Comparison of ENCODE assay signal across 20 cellular contexts in genomic region chr7:50481867-50482266, GRCh38. TPM values are rescaled to one million over a fixed set of nuclear protein-coding genes. Genes with fewer than 3 reads are reported as not detected.
DNase-seq lines count a peak whose midpoint lies in the region; ATAC-seq, FAIRE-seq and TF ChIP-seq lines count a peak whose summit lies in the region.
"Had no signal": no experiment of that assay in that cellular context is flagged by ENCODE, and none has a peak within 500 bp of the region (broad histone marks: within the 10 kb centered on the region; RNA-seq: fewer than 3 reads in every experiment).

No MANE protein-coding gene starts in this region.

- H4K5ac ChIP-seq in H1 (ENCODE audit: insufficient read length, low read depth, low read length) = no peak overlapping the region

- H4K91ac ChIP-seq in H1 (replicated peaks; ENCODE audit: insufficient read length, low read length) = no peak overlapping the region

- no peak overlapping the region for H3K4me3 Mint-ChIP-seq in activated CD4-positive, alpha-beta T cell treated with anti-CD3 and anti-CD28 coated beads, Interleukin-2, amount 10 ng/mL, durations not matched to agents 24 days and 14 days
- H3K4me3 Mint-ChIP-seq in activated CD4-positive, alpha-beta T cell treated with anti-CD3 and anti-CD28 coated beads, Interleukin-2, amount 10 ng/mL, durations not matched to agents 7 days and 5 days = no peak overlapping the region
- H3K4me3 Mint-ChIP-seq: activated CD4-positive, alpha-beta memory T cell treated with anti-CD3 and anti-CD28 coated beads, Interleukin-2, amount 10 ng/mL, durations not matched to agents 7 days and 5 days; activated naive CD8-positive, alpha-beta T cell treated with anti-CD3 and anti-CD28 coated beads, Interleukin-2, amount 10 ng/mL, durations not matched to agents 7 days and 5 days; stimulated activated effector memory CD8-positive, alpha-beta T cell treated with anti-CD3 and anti-CD28 coated beads, Interleukin-12 subunit alpha, Interleukin-12 subunit beta, amount 100 ng/mL, for 72 hours had no signal

- H3K27me3 ChIP-seq in H1 (replicated peaks in 1 of 4; ENCODE audit: control insufficient read depth in 3 of 4, extremely low read depth in 1 of 4, insufficient read depth in 3 of 4, low read length in 3 of 4) (no peaks in the 10 kb centered on the region), spleen (replicated peaks in 1 of 7) (no peaks in the 10 kb centered on the region)

- H3K23ac ChIP-seq in H1 (ENCODE audit: insufficient read length) = no peak overlapping the region

- no peaks in the 10 kb centered on the region for H3K79me1 ChIP-seq in H1 (ENCODE audit: low read depth, low read length)

- no peak overlapping the region for H3K27ac ChIP-seq in H1 (ENCODE audit: low read depth, low read length)
- no peak overlapping the region for H3K27ac ChIP-seq in spleen

- no peak for TF ChIP-seq RAD21 in H1 (IDR thresholded peaks at IDR 0.05 in 1 of 2, conservative IDR thresholded peaks at IDR 0.05 in 1 of 2; ENCODE audit: low read depth in 2 of 2, low read length in 2 of 2)

- no peak overlapping the region for H4K8ac ChIP-seq in H1 (ENCODE audit: extremely low read depth, insufficient read depth, low read length)

- H3K4ac ChIP-seq in H1 (replicated peaks; ENCODE audit: insufficient read length, low read depth, low read length) = no peak overlapping the region

- peak; percentile 48 for DNase-seq in activated CD4-positive, alpha-beta T cell treated with anti-CD3 and anti-CD28 coated beads, Interleukin-2, amount 10 ng/mL, durations not matched to agents 24 days and 14 days
- DNase-seq in activated CD4-positive, alpha-beta T cell treated with anti-CD3 and anti-CD28 coated beads, Interleukin-2, amount 10 ng/mL, durations not matched to agents 7 days and 5 days = no peak
- DNase-seq in LNCaP clone FGC (ENCODE audit: low read depth) (no peak), H1 (ENCODE audit: low read depth in 1 of 2, low spot score in 2 of 2) (no peak), spleen (peak; percentile 34), DMS53 (lab: John Stamatoyannopoulos, UW) (no peak), left cardiac atrium (no peak)
- DNase-seq in activated effector memory CD4-positive, alpha-beta T cell treated with anti-CD3 and anti-CD28 coated beads, Interleukin-2, amount 50 U/mL, for 16 hours = no peak
- DNase-seq: activated CD4-positive, alpha-beta memory T cell treated with anti-CD3 and anti-CD28 coated beads, Interleukin-2, amount 10 ng/mL, durations not matched to agents 7 days and 5 days; activated naive CD8-positive, alpha-beta T cell treated with anti-CD3 and anti-CD28 coated beads, Interleukin-2, amount 10 ng/mL, durations not matched to agents 7 days and 5 days; central memory CD4-positive, alpha-beta T cell; dermis blood vessel endothelial cell; glutamatergic neuron; NCI-H146; NCI-H524; nucleus accumbens had no signal

- peaks cover 2 to 7% of the 10 kb centered on the region in 2 experiments; a peak in 2 of 4 replicates for H3K9me3 ChIP-seq in H1 (ENCODE audit: insufficient read depth in 2 of 2, low read depth in 1 of 2, low read length in 1 of 2)
- no peaks in the 10 kb centered on the region for H3K9me3 ChIP-seq in spleen
- H3K9me3 ChIP-seq: Caco-2 had no signal

- H2BK12ac ChIP-seq in H1 (ENCODE audit: low read depth, low read length) = no peak overlapping the region

- ATAC-seq in left cardiac atrium = no peak
- ATAC-seq: stimulated activated effector memory CD8-positive, alpha-beta T cell treated with anti-CD3 and anti-CD28 coated beads, Interleukin-12 subunit alpha, Interleukin-12 subunit beta, amount 100 ng/mL, for 72 hours had no signal

- H3K56ac ChIP-seq in H1 (replicated peaks; ENCODE audit: insufficient read length, low read depth, low read length) = no peak overlapping the region

- no peak overlapping the region for H3K9ac ChIP-seq in H1 (replicated peaks in 1 of 4; ENCODE audit: extremely low read depth in 1 of 4, low read depth in 3 of 4, low read length in 3 of 4)

- no peak overlapping the region for H3K27ac Mint-ChIP-seq in activated CD4-positive, alpha-beta T cell treated with anti-CD3 and anti-CD28 coated beads, Interleukin-2, amount 10 ng/mL, durations not matched to agents 24 days and 14 days
- no peak overlapping the region for H3K27ac Mint-ChIP-seq in activated CD4-positive, alpha-beta T cell treated with anti-CD3 and anti-CD28 coated beads, Interleukin-2, amount 10 ng/mL, durations not matched to agents 7 days and 5 days
- H3K27ac Mint-ChIP-seq: activated CD4-positive, alpha-beta memory T cell treated with anti-CD3 and anti-CD28 coated beads, Interleukin-2, amount 10 ng/mL, durations not matched to agents 7 days and 5 days; activated naive CD8-positive, alpha-beta T cell treated with anti-CD3 and anti-CD28 coated beads, Interleukin-2, amount 10 ng/mL, durations not matched to agents 7 days and 5 days; stimulated activated effector memory CD8-positive, alpha-beta T cell treated with anti-CD3 and anti-CD28 coated beads, Interleukin-12 subunit alpha, Interleukin-12 subunit beta, amount 100 ng/mL, for 72 hours had no signal

- H3K14ac ChIP-seq in H1 (ENCODE audit: insufficient read length) = no peak overlapping the region

- no peak overlapping the region for H2AFZ ChIP-seq in H1 (ENCODE audit: low read length)

- no peaks in the 10 kb centered on the region for H3K23me2 ChIP-seq in H1 (ENCODE audit: low read depth, low read length)

- H3K4me1 ChIP-seq in H1 (replicated peaks in 1 of 4; ENCODE audit: control insufficient read depth in 3 of 4, insufficient read depth in 4 of 4, low read length in 3 of 4) (no peaks in the 10 kb centered on the region), spleen (no peaks in the 10 kb centered on the region)

- H3K36me3 ChIP-seq in H1 (ENCODE audit: control insufficient read depth in 2 of 4, insufficient read depth in 4 of 4, low read length in 3 of 4) = no peaks in the 10 kb centered on the region
- H3K36me3 ChIP-seq in spleen = no peaks in the 10 kb centered on the region

- H2BK5ac ChIP-seq in H1 (ENCODE audit: low read depth, low read length) = no peak overlapping the region

- no peak overlapping the region for H3K4me2 ChIP-seq in H1 (ENCODE audit: insufficient read depth in 1 of 2, low read depth in 2 of 2, low read length in 2 of 2)
- H3K4me2 ChIP-seq: smooth muscle cell had no signal

- H3K79me2 ChIP-seq in H1 (ENCODE audit: control insufficient read depth in 1 of 2, insufficient read depth in 2 of 2, low read length in 2 of 2) = no peaks in the 10 kb centered on the region

- no peak overlapping the region for H2BK120ac ChIP-seq in H1 (replicated peaks; ENCODE audit: low read depth, low read length)

- no peak overlapping the region for H3K18ac ChIP-seq in H1 (ENCODE audit: extremely low read depth, low read length)

- H3K27me3 Mint-ChIP-seq in activated CD4-positive, alpha-beta T cell treated with anti-CD3 and anti-CD28 coated beads, Interleukin-2, amount 10 ng/mL, durations not matched to agents 24 days and 14 days = peaks cover 34% of the 10 kb centered on the region
- peaks cover 14% of the 10 kb centered on the region for H3K27me3 Mint-ChIP-seq in activated CD4-positive, alpha-beta T cell treated with anti-CD3 and anti-CD28 coated beads, Interleukin-2, amount 10 ng/mL, durations not matched to agents 7 days and 5 days

- no peak overlapping the region for H2BK15ac ChIP-seq in H1 (ENCODE audit: low read length)

- no peak overlapping the region for H2BK20ac ChIP-seq in H1 (ENCODE audit: low read length)

- CTCF ChIA-PET in activated CD4-positive, alpha-beta T cell treated with anti-CD3 and anti-CD28 coated beads, Interleukin-2, amount 10 ng/mL, durations not matched to agents 7 days and 5 days (lab: Charles Lee) = interaction anchor here (0.7 kb wide), 1 partner anchor 9 kb away, joined by 3 read pairs; no protein-coding TSS in a partner anchor
- CTCF ChIA-PET in H1 (lab: Charles Lee; ENCODE audit: partially characterized antibody) = interaction anchor here (1.0 to 2.0 kb wide), 2 partner anchors 14 to 105 kb away, joined by 3 to 11 read pairs; no protein-coding TSS in a partner anchor

- TF ChIP-seq EP300 in H1 (IDR thresholded peaks at IDR 0.05; ENCODE audit: borderline replicate concordance in 1 of 2, low read depth in 2 of 2, low read length in 2 of 2) = no peak

- H3K9me3 Mint-ChIP-seq in activated CD4-positive, alpha-beta T cell treated with anti-CD3 and anti-CD28 coated beads, Interleukin-2, amount 10 ng/mL, durations not matched to agents 24 days and 14 days = no peaks in the 10 kb centered on the region
- H3K9me3 Mint-ChIP-seq in activated CD4-positive, alpha-beta T cell treated with anti-CD3 and anti-CD28 coated beads, Interleukin-2, amount 10 ng/mL, durations not matched to agents 7 days and 5 days = no peaks in the 10 kb centered on the region
- H3K9me3 Mint-ChIP-seq: activated CD4-positive, alpha-beta memory T cell treated with anti-CD3 and anti-CD28 coated beads, Interleukin-2, amount 10 ng/mL, durations not matched to agents 7 days and 5 days; activated naive CD8-positive, alpha-beta T cell treated with anti-CD3 and anti-CD28 coated beads, Interleukin-2, amount 10 ng/mL, durations not matched to agents 7 days and 5 days; stimulated activated effector memory CD8-positive, alpha-beta T cell treated with anti-CD3 and anti-CD28 coated beads, Interleukin-12 subunit alpha, Interleukin-12 subunit beta, amount 100 ng/mL, for 72 hours had no signal

- POLR2A ChIA-PET in activated CD4-positive, alpha-beta T cell treated with anti-CD3 and anti-CD28 coated beads, Interleukin-2, amount 10 ng/mL, durations not matched to agents 7 days and 5 days (lab: Charles Lee) = no interaction called here
- POLR2A ChIA-PET in H1 (lab: Charles Lee; ENCODE audit: partially characterized antibody) = no interaction called here

- no peaks in the 10 kb centered on the region for H4K20me1 ChIP-seq in H1 (replicated peaks in 1 of 2; ENCODE audit: control insufficient read depth in 1 of 2, insufficient read depth in 2 of 2, low read length in 2 of 2)

- H3K36me3 Mint-ChIP-seq in activated CD4-positive, alpha-beta T cell treated with anti-CD3 and anti-CD28 coated beads, Interleukin-2, amount 10 ng/mL, durations not matched to agents 24 days and 14 days (ENCODE audit: low read depth) = no peaks in the 10 kb centered on the region
- H3K36me3 Mint-ChIP-seq in activated CD4-positive, alpha-beta T cell treated with anti-CD3 and anti-CD28 coated beads, Interleukin-2, amount 10 ng/mL, durations not matched to agents 7 days and 5 days (ENCODE audit: low read depth) = no peaks in the 10 kb centered on the region
- H3K36me3 Mint-ChIP-seq: activated naive CD8-positive, alpha-beta T cell treated with anti-CD3 and anti-CD28 coated beads, Interleukin-2, amount 10 ng/mL, durations not matched to agents 7 days and 5 days; stimulated activated effector memory CD8-positive, alpha-beta T cell treated with anti-CD3 and anti-CD28 coated beads, Interleukin-12 subunit alpha, Interleukin-12 subunit beta, amount 100 ng/mL, for 72 hours had no signal

- TF ChIP-seq POLR2A in H1 (IDR thresholded peaks at IDR 0.05; ENCODE audit: control extremely low read depth in 1 of 2, low read depth in 2 of 2, low read length in 2 of 2) (no peak), spleen (IDR thresholded peaks at IDR 0.05) (no peak)

- H2AK5ac ChIP-seq in H1 (ENCODE audit: low read depth, low read length) = no peak overlapping the region

- intact Hi-C loops in activated CD4-positive, alpha-beta T cell treated with anti-CD3 and anti-CD28 coated beads, Interleukin-2, amount 10 ng/mL, durations not matched to agents 24 days and 14 days (cut with micrococcal nuclease) = no loop called here
- intact Hi-C loops in spleen (cut with DNase I; ENCODE audit: low total_unique reads) = no loop called here
- intact Hi-C loops in left cardiac atrium (cut with DNase I) = no loop called here

- H3K4me1 Mint-ChIP-seq in activated CD4-positive, alpha-beta T cell treated with anti-CD3 and anti-CD28 coated beads, Interleukin-2, amount 10 ng/mL, durations not matched to agents 24 days and 14 days = no peaks in the 10 kb centered on the region
- H3K4me1 Mint-ChIP-seq in activated CD4-positive, alpha-beta T cell treated with anti-CD3 and anti-CD28 coated beads, Interleukin-2, amount 10 ng/mL, durations not matched to agents 7 days and 5 days = no peaks in the 10 kb centered on the region
- H3K4me1 Mint-ChIP-seq: activated CD4-positive, alpha-beta memory T cell treated with anti-CD3 and anti-CD28 coated beads, Interleukin-2, amount 10 ng/mL, durations not matched to agents 7 days and 5 days; activated naive CD8-positive, alpha-beta T cell treated with anti-CD3 and anti-CD28 coated beads, Interleukin-2, amount 10 ng/mL, durations not matched to agents 7 days and 5 days; stimulated activated effector memory CD8-positive, alpha-beta T cell treated with anti-CD3 and anti-CD28 coated beads, Interleukin-12 subunit alpha, Interleukin-12 subunit beta, amount 100 ng/mL, for 72 hours had no signal

- TF ChIP-seq CTCF in LNCaP clone FGC (IDR thresholded peaks at IDR 0.05; ENCODE audit: control insufficient read depth, extremely low read depth, insufficient read depth) (0 out of 2 replicates have a peak, but pooled peaks have one; percentile 9), H1 (IDR thresholded peaks at IDR 0.05; ENCODE audit: control extremely low read depth in 1 of 3, insufficient read depth in 1 of 3, low read depth in 1 of 3, low read length in 3 of 3) (peak in 2 of 3 experiments; percentile 33 to 37; a peak in 2 of 4 replicates), spleen (IDR thresholded peaks at IDR 0.05 in 8 of 11, conservative IDR thresholded peaks at IDR 0.05 in 3 of 11) (no peak)

- FAIRE-seq in H1 (lab: Jason Lieb, UNC) = no peak
- FAIRE-seq: astrocyte had no signal

- H3K4me3 ChIP-seq in LNCaP clone FGC (ENCODE audit: low read depth, low read length) = no peak overlapping the region
- H3K4me3 ChIP-seq in H1 (ENCODE audit: extremely low read depth in 1 of 4, insufficient read depth in 2 of 4, low read depth in 3 of 4, low read length in 4 of 4) = no peak overlapping the region
- H3K4me3 ChIP-seq in spleen = no peak overlapping the region
- H3K4me3 ChIP-seq: smooth muscle cell had no signal

- 93% methylated on average over 8 of the region's 8 CpGs; no CpG with 5 or more reads in 1 of the 2 experiments for WGBS in H1 (ENCODE audit: extremely low coverage in 1 of 2, insufficient coverage in 1 of 2, insufficient read length in 1 of 2, insufficient replicate concordance in 2 of 2, low coverage in 1 of 2, low lambda C conversion rate in 2 of 2, missing lambda C conversion rate in 1 of 2), 2 experiments
- WGBS in spleen, 5 donors = 87 to 95% (median 91%) methylated on average over 8 of the region's 8 CpGs

RNA-seq across cellular contexts. Expression of gene FIGNL1, which starts 31.7 kb away (rescaled TPM):
- 44.7 and 47.4 TPM in 2 replicates for total RNA-seq in activated CD4-positive, alpha-beta T cell treated with anti-CD3 and anti-CD28 coated beads, Interleukin-2, amount 10 ng/mL, durations not matched to agents 24 days and 14 days
- total RNA-seq in activated CD4-positive, alpha-beta T cell treated with anti-CD3 and anti-CD28 coated beads, Interleukin-2, amount 10 ng/mL, durations not matched to agents 7 days and 5 days = 10 to 100 TPM; 34.8 to 37.4 TPM
- total RNA-seq in H1 (2021; fragmentation: NEBNext Ultra II Directional; extraction: Animal tissue kit (Norgen Biotek cat#: 25700)) = 9.9 and 11.8 TPM in 2 replicates
- polyA plus RNA-seq in H1 (2011; rRNA removed) = 3.4 and 6.5 TPM in 2 replicates
- 6.7 TPM for polyA plus RNA-seq in H1 (2011; cell fraction: cytosol; rRNA removed)
- polyA plus RNA-seq in H1 (2011; cell fraction: nucleus; rRNA removed) = 5.1 TPM
- 5.3 to 12.8 TPM (median 8.8 TPM) in 4 replicates for polyA plus RNA-seq in H1 (2012, experiment 1 of 2)
- polyA plus RNA-seq in H1 (2012, experiment 2 of 2) = 0.60 TPM
- 6.0 TPM for polyA plus RNA-seq in H1 (2013, experiment 1 of 2)
- polyA plus RNA-seq in H1 (2013, experiment 2 of 2) = 5.0 TPM
- polyA minus RNA-seq in H1 (2011; rRNA and poly(A)+ RNA removed) = 12.0 and 26.3 TPM in 2 replicates
- 10.3 TPM for polyA minus RNA-seq in H1 (2011; cell fraction: cytosol; rRNA and poly(A)+ RNA removed)
- polyA minus RNA-seq in H1 (2011; cell fraction: nucleus; rRNA and poly(A)+ RNA removed) = 6.9 TPM
- 10 to 100 TPM in 5 of 7 donors, 1 to 10 TPM in 2; 8.6 to 22.5 (median 14.4) TPM for total RNA-seq in spleen
- 1 to 10 TPM; 5.0 to 9.3 (median 6.4) TPM for polyA plus RNA-seq in spleen
- total RNA-seq in left cardiac atrium = 1 to 10 TPM; 4.6 to 6.1 TPM

Comparison
In these comparisons a context has a peak if more than half of its experiments do, and no peak if none do; other contexts are left out.
1. DNase-seq: peak in activated CD4-positive, alpha-beta T cell treated with anti-CD3 and anti-CD28 coated beads, Interleukin-2, amount 10 ng/mL, durations not matched to agents 24 days and 14 days (single experiment) and spleen (single experiment); none in activated CD4-positive, alpha-beta T cell treated with anti-CD3 and anti-CD28 coated beads, Interleukin-2, amount 10 ng/mL, durations not matched to agents 7 days and 5 days (single experiment), LNCaP clone FGC (single experiment), H1 (0 of 2), activated effector memory CD4-positive, alpha-beta T cell treated with anti-CD3 and anti-CD28 coated beads, Interleukin-2, amount 50 U/mL, for 16 hours (single experiment), DMS53 (single experiment) and left cardiac atrium (single experiment).
2. CTCF ChIP-seq: peak in LNCaP clone FGC (single experiment) and H1 (2 of 3); none in spleen (0 of 11).